6 cellular contexts compared by ENCODE assay signal in genomic region chr11:97621282-97621681, GRCh38.
"Had no signal": no experiment of that assay in that cellular context is flagged by ENCODE, and none has a peak within 500 bp of the region (broad histone marks: within the 10 kb centered on the region; RNA-seq: fewer than 3 reads in every experiment).

No MANE protein-coding gene starts in this region.

- H3K36me3 Mint-ChIP-seq: IgD-negative memory B cell had no signal

- DNase-seq: KBM-7, KG1 had no signal

- H3K27me3 Mint-ChIP-seq: IgD-negative memory B cell had no signal

- FAIRE-seq: HTR-8/SVneo had no signal

- H3K27ac ChIP-seq: HL-60, KMS-11 had no signal

- H3K9ac ChIP-seq: KMS-11 had no signal

- H3K4me3 Mint-ChIP-seq: IgD-negative memory B cell had no signal

- H3K4me2 ChIP-seq: KMS-11 had no signal

- H3K27ac Mint-ChIP-seq: IgD-negative memory B cell had no signal

- H3K4me1 Mint-ChIP-seq: IgD-negative memory B cell had no signal
